In genomic region chr2:64637931-64638330, GRCh38 we compare ENCODE assay signal across 14 cellular contexts. TPM values are rescaled to one million over a fixed set of nuclear protein-coding genes. Genes with fewer than 3 reads are reported as not detected.
DNase-seq lines count a peak whose midpoint lies in the region; ATAC-seq and TF ChIP-seq lines count a peak whose summit lies in the region.
"Had no signal": no experiment of that assay in that cellular context is flagged by ENCODE, and none has a peak within 500 bp of the region (broad histone marks: within the 10 kb centered on the region; RNA-seq: fewer than 3 reads in every experiment).

No MANE protein-coding gene starts in this region.

- no peak for TF ChIP-seq POLR2A in esophagus squamous epithelium (IDR thresholded peaks at IDR 0.05)
- no peak for TF ChIP-seq POLR2A in thyroid gland (IDR thresholded peaks at IDR 0.05)

- H3K27me3 ChIP-seq in RWPE2 (ENCODE audit: insufficient read depth, poor library complexity, severe bottlenecking) = no peaks in the 10 kb centered on the region
- no peaks in the 10 kb centered on the region for H3K27me3 ChIP-seq in esophagus squamous epithelium
- H3K27me3 ChIP-seq in thyroid gland = no peaks in the 10 kb centered on the region
- H3K27me3 ChIP-seq: esophagus muscularis mucosa, upper lobe of left lung had no signal

- H3K27me3 Mint-ChIP-seq in activated naive CD4-positive, alpha-beta T cell treated with anti-CD3 and anti-CD28 coated beads for 36 hours (ENCODE audit: low read depth) = no peaks in the 10 kb centered on the region
- H3K27me3 Mint-ChIP-seq in stimulated activated naive CD8-positive, alpha-beta T cell treated with anti-CD3 and anti-CD28 coated beads, Interleukin-15, Interleukin-2, amounts not matched to agents 100 ng/mL and 50 ng/mL, for 24 hours = no peaks in the 10 kb centered on the region

- H3K9me3 ChIP-seq in RWPE2 (ENCODE audit: severe bottlenecking) = no peaks in the 10 kb centered on the region
- H3K9me3 ChIP-seq in esophagus squamous epithelium = no peaks in the 10 kb centered on the region
- H3K9me3 ChIP-seq in thyroid gland = no peaks in the 10 kb centered on the region
- H3K9me3 ChIP-seq: esophagus muscularis mucosa, upper lobe of left lung had no signal

- no peak for DNase-seq in activated naive CD4-positive, alpha-beta T cell treated with anti-CD3 and anti-CD28 coated beads for 36 hours
- no peak for DNase-seq in activated naive CD4-positive, alpha-beta T cell treated with Interleukin-2 at 50 U/mL for 16 hours
- DNase-seq in RWPE2 (ENCODE audit: low spot score) = no peak
- no peak for DNase-seq in esophagus squamous epithelium (lab: John Stamatoyannopoulos, UW)
- DNase-seq in AG08395 (ENCODE audit: low spot score) = no peak
- DNase-seq in NCI-H1105 treated with DMSO at 0.1 percent for 48 hours (lab: John Stamatoyannopoulos, UW) = no peak
- DNase-seq in thyroid gland = no peak
- DNase-seq: amygdala, NCI-H1105, upper lobe of left lung had no signal

- no peak; the same call in 2 of the 3 replicates for ATAC-seq in RWPE2 (ENCODE audit: low read depth)
- ATAC-seq: WTC11 had no signal

- peak overlapping the region; percentile 42 for H3K27ac Mint-ChIP-seq in activated naive CD4-positive, alpha-beta T cell treated with anti-CD3 and anti-CD28 coated beads for 36 hours
- peak overlapping the region; percentile 91 for H3K27ac Mint-ChIP-seq in stimulated activated naive CD8-positive, alpha-beta T cell treated with anti-CD3 and anti-CD28 coated beads, Interleukin-15, Interleukin-2, amounts not matched to agents 100 ng/mL and 50 ng/mL, for 24 hours
- H3K27ac Mint-ChIP-seq: WTC11 had no signal

- TF ChIP-seq CTCF in RWPE2 (IDR thresholded peaks at IDR 0.05; ENCODE audit: poor library complexity, severe bottlenecking) (no peak), esophagus squamous epithelium (IDR thresholded peaks at IDR 0.05) (no peak), thyroid gland (IDR thresholded peaks at IDR 0.05) (no peak)

- peaks cover 34% of the 10 kb centered on the region for H3K36me3 ChIP-seq in RWPE2 (ENCODE audit: low read depth)
- H3K36me3 ChIP-seq in esophagus squamous epithelium = peaks cover 7 to 45% (median 16%) of the 10 kb centered on the region in 3 donors
- peaks cover 10 to 11% of the 10 kb centered on the region in 2 donors for H3K36me3 ChIP-seq in thyroid gland

- H3K4me1 ChIP-seq in RWPE2 (ENCODE audit: insufficient read depth, poor library complexity, severe bottlenecking) = peaks cover 44% of the 10 kb centered on the region
- H3K4me1 ChIP-seq in esophagus squamous epithelium = peaks cover 40 to 100% (median 80%) of the 10 kb centered on the region in 3 donors
- H3K4me1 ChIP-seq in thyroid gland = peaks cover 17 to 50% of the 10 kb centered on the region in 2 donors

- intact Hi-C loops in activated naive CD4-positive, alpha-beta T cell treated with anti-CD3 and anti-CD28 coated beads for 36 hours (cut with micrococcal nuclease) = no loop called here
- intact Hi-C loops in esophagus squamous epithelium (cut with DNase I) = no loop called here
- intact Hi-C loops in thyroid gland (cut with DNase I) = no loop called here

- CTCF ChIA-PET in activated naive CD4-positive, alpha-beta T cell treated with anti-CD3 and anti-CD28 coated beads for 36 hours (lab: Charles Lee) = interaction anchor here (1.5 to 9.9 kb wide), 3 partner anchors 10 to 115 kb away, joined by 4 to 73 read pairs (median 5); partner anchors contain the start of gene SERTAD2

- peaks cover 15% of the 10 kb centered on the region for H3K36me3 Mint-ChIP-seq in activated naive CD4-positive, alpha-beta T cell treated with anti-CD3 and anti-CD28 coated beads for 36 hours (ENCODE audit: low read depth)
- peaks cover 43% of the 10 kb centered on the region for H3K36me3 Mint-ChIP-seq in stimulated activated naive CD8-positive, alpha-beta T cell treated with anti-CD3 and anti-CD28 coated beads, Interleukin-15, Interleukin-2, amounts not matched to agents 100 ng/mL and 50 ng/mL, for 24 hours (ENCODE audit: low read depth)

- 44 to 53% methylated on average over 5 of the region's 5 CpGs for WGBS in esophagus squamous epithelium, 2 donors
- 94 to 97% methylated on average over 5 of the region's 5 CpGs for WGBS in thyroid gland, 2 donors

- H3K27ac ChIP-seq in RWPE2 (ENCODE audit: poor library complexity, severe bottlenecking) (peak overlapping the region; percentile 58), esophagus squamous epithelium (peak overlapping the region; percentile 74 to 80 (median 78)), thyroid gland (no peak overlapping the region)
- H3K27ac ChIP-seq: esophagus muscularis mucosa, parathyroid adenoma had no signal

- H3K4me3 Mint-ChIP-seq in activated naive CD4-positive, alpha-beta T cell treated with anti-CD3 and anti-CD28 coated beads for 36 hours = no peak overlapping the region
- peak overlapping the region; percentile 62 for H3K4me3 Mint-ChIP-seq in stimulated activated naive CD8-positive, alpha-beta T cell treated with anti-CD3 and anti-CD28 coated beads, Interleukin-15, Interleukin-2, amounts not matched to agents 100 ng/mL and 50 ng/mL, for 24 hours
- H3K4me3 Mint-ChIP-seq: WTC11 had no signal

- peaks cover 64% of the 10 kb centered on the region for H3K4me1 Mint-ChIP-seq in activated naive CD4-positive, alpha-beta T cell treated with anti-CD3 and anti-CD28 coated beads for 36 hours (ENCODE audit: low read depth)
- peaks cover 76% of the 10 kb centered on the region for H3K4me1 Mint-ChIP-seq in stimulated activated naive CD8-positive, alpha-beta T cell treated with anti-CD3 and anti-CD28 coated beads, Interleukin-15, Interleukin-2, amounts not matched to agents 100 ng/mL and 50 ng/mL, for 24 hours (ENCODE audit: low read depth)

- H3K4me3 ChIP-seq in RWPE2 (ENCODE audit: severe bottlenecking) = no peak overlapping the region
- H3K4me3 ChIP-seq in esophagus squamous epithelium = no peak overlapping the region
- H3K4me3 ChIP-seq in thyroid gland (replicated peaks in 1 of 3) = no peak overlapping the region
- H3K4me3 ChIP-seq: esophagus muscularis mucosa, upper lobe of left lung had no signal

- no peaks in the 10 kb centered on the region for H3K9me3 Mint-ChIP-seq in activated naive CD4-positive, alpha-beta T cell treated with anti-CD3 and anti-CD28 coated beads for 36 hours
- H3K9me3 Mint-ChIP-seq in stimulated activated naive CD8-positive, alpha-beta T cell treated with anti-CD3 and anti-CD28 coated beads, Interleukin-15, Interleukin-2, amounts not matched to agents 100 ng/mL and 50 ng/mL, for 24 hours = no peaks in the 10 kb centered on the region
- H3K9me3 Mint-ChIP-seq: WTC11 had no signal

RNA-seq across cellular contexts. Expression of gene SERTAD2, which starts 15.8 kb away (rescaled TPM):
- total RNA-seq in activated naive CD4-positive, alpha-beta T cell treated with anti-CD3 and anti-CD28 coated beads for 36 hours = 10 to 100 TPM; 11.4 to 11.6 TPM
- total RNA-seq in esophagus squamous epithelium (10 to 100 TPM; 19.5 to 54.0 (median 20.8) TPM), thyroid gland (10 to 100 TPM; 13.7 to 17.3 (median 16.6) TPM)

Comparison
In these comparisons a context has a peak if more than half of its experiments do, and no peak if none do; other contexts are left out.
1. H3K27ac ChIP-seq: peak in RWPE2 (single experiment) and esophagus squamous epithelium (4 of 4); none in thyroid gland (0 of 3).